Comparison of ENCODE assay signal across 10 cellular contexts in the genomic region with DNA sequence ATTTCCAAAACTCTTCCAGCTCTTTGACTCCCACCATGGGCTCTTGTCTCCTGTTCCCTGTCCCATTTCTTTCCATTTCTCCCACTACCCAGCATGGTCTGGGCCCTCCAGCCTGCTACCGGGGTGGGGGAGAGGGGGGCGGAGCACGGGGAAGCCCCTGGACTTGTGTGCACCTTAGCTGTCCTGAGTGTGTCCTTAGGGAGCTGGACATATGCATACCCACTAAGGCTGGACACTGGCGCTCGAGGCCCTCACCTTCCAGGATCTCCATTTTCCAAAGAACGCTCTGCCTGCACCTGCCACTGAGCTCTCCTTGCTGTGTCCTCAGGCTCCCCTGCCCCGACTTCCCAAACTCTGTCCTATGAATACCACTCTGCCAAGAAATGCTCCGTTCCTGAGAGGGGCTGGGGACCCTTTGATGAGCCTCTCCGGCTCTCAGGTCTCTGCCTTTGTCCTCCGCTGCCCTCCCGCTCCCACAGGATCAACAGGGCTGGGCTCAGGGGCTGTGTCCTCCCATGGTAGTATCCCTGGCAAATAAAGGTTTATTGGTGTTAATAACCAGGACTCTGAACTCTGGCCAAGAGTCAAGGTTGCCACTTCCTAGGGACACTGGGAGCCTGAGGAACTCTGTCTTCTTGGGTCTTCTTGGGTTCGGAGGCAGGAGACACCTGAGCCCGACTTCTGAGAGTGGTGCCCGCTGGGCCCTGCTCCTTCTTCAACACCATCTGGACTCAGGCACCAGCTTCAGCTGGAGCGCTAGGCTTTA. TPM values are rescaled to one million over a fixed set of nuclear protein-coding genes. Genes with fewer than 3 reads are reported as not detected.
A peak's percentile ranks its signal among the peaks of the same experiment; 100 is the strongest.
DNase-seq lines count a peak whose midpoint lies in the region; ATAC-seq, FAIRE-seq and TF ChIP-seq lines count a peak whose summit lies in the region.
"Had no signal": no experiment of that assay in that cellular context is flagged by ENCODE, and none has a peak within 500 bp of the region (broad histone marks: within the 10 kb centered on the region; RNA-seq: fewer than 3 reads in every experiment).

No MANE protein-coding gene starts in this region.

- H3K9me3 Mint-ChIP-seq in activated T-helper 17 cell treated with anti-CD3 and anti-CD28 coated beads, Interleukin-2, amount 50 U/mL, for 72 hours: no peaks in the 10 kb centered on the region
- no peaks in the 10 kb centered on the region for H3K9me3 Mint-ChIP-seq in stimulated activated memory B cell treated with anti-CD40 and anti-IgM and Interleukin-4, amounts not matched to agents 10 μg/mL and 1 μg/mL and 100 μg/mL, for 72 hours

- no peak overlapping the region for H3K27ac ChIP-seq in iPS-20b (ENCODE audit: low read length)
- no peak overlapping the region for H3K27ac ChIP-seq in effector memory CD4-positive, alpha-beta T cell (ENCODE audit: insufficient read depth, low read length, poor library complexity, severe bottlenecking)

- TF ChIP-seq POLR2A in GM12891 (IDR thresholded peaks at IDR 0.05; ENCODE audit: low read depth, low read length) (no peak), H54 (IDR thresholded peaks at IDR 0.05; ENCODE audit: low read depth, low read length) (no peak)

- H3K27me3 Mint-ChIP-seq in activated T-helper 17 cell treated with anti-CD3 and anti-CD28 coated beads, Interleukin-2, amount 50 U/mL, for 72 hours: peaks cover 30% of the 10 kb centered on the region
- H3K27me3 Mint-ChIP-seq in stimulated activated memory B cell treated with anti-CD40 and anti-IgM and Interleukin-4, amounts not matched to agents 10 μg/mL and 1 μg/mL and 100 μg/mL, for 72 hours: peaks cover 45% of the 10 kb centered on the region

- TF ChIP-seq CTCF in HFF-Myc (IDR thresholded peaks at IDR 0.05; ENCODE audit: low read depth, low read length, missing control alignments): no peak

- peak overlapping the region; percentile 52 for H3K4me3 ChIP-seq in HFF-Myc (replicated peaks; ENCODE audit: low read depth, low read length)
- H3K4me3 ChIP-seq in iPS-20b (ENCODE audit: low read length): peak overlapping the region; percentile 68
- no peak overlapping the region for H3K4me3 ChIP-seq in effector memory CD4-positive, alpha-beta T cell (ENCODE audit: insufficient read depth, low read depth, low read length, poor library complexity, severe bottlenecking)

- H3K27ac Mint-ChIP-seq in activated T-helper 17 cell treated with anti-CD3 and anti-CD28 coated beads, Interleukin-2, amount 50 U/mL, for 72 hours: peak overlapping the region; percentile 39
- peak overlapping the region; percentile 74 for H3K27ac Mint-ChIP-seq in stimulated activated memory B cell treated with anti-CD40 and anti-IgM and Interleukin-4, amounts not matched to agents 10 μg/mL and 1 μg/mL and 100 μg/mL, for 72 hours

- DNase-seq in HFF-Myc (ENCODE audit: extremely low read depth, low read depth) (no peak), GM12891 (ENCODE audit: insufficient read length, low spot score) (no peak), RCC 7860 (ENCODE audit: low spot score) (no peak), H54 (ENCODE audit: insufficient read length, low spot score) (no peak)
- no peak for DNase-seq in effector memory CD4-positive, alpha-beta T cell
- DNase-seq: activated gamma-delta T cell, NCI-H446 treated with DMSO at 0.1 percent for 48 hours had no signal

- peaks cover 2% of the 10 kb centered on the region for H3K4me1 ChIP-seq in iPS-20b (ENCODE audit: insufficient read depth, low read length)
- peaks cover 8% of the 10 kb centered on the region for H3K4me1 ChIP-seq in effector memory CD4-positive, alpha-beta T cell (ENCODE audit: control insufficient read depth, insufficient read depth, low read length, poor library complexity, severe bottlenecking)

- no peak overlapping the region for H3K9ac ChIP-seq in iPS-20b (ENCODE audit: low read depth, low read length)

- H3K36me3 Mint-ChIP-seq in activated T-helper 17 cell treated with anti-CD3 and anti-CD28 coated beads, Interleukin-2, amount 50 U/mL, for 72 hours (ENCODE audit: low read depth): no peaks in the 10 kb centered on the region
- no peaks in the 10 kb centered on the region for H3K36me3 Mint-ChIP-seq in stimulated activated memory B cell treated with anti-CD40 and anti-IgM and Interleukin-4, amounts not matched to agents 10 μg/mL and 1 μg/mL and 100 μg/mL, for 72 hours

- peaks cover 76% of the 10 kb centered on the region for H3K27me3 ChIP-seq in iPS-20b (ENCODE audit: insufficient read depth, low read length)
- H3K27me3 ChIP-seq in effector memory CD4-positive, alpha-beta T cell (replicated peaks; ENCODE audit: control insufficient read depth, insufficient read depth, low read length, poor library complexity, severe bottlenecking): peaks cover 23% of the 10 kb centered on the region

- H3K9me3 ChIP-seq in iPS-20b (ENCODE audit: insufficient read depth, low read depth, low read length): no peaks in the 10 kb centered on the region
- no peaks in the 10 kb centered on the region for H3K9me3 ChIP-seq in effector memory CD4-positive, alpha-beta T cell (ENCODE audit: control insufficient read depth, low read length)

- no peaks in the 10 kb centered on the region for H3K36me3 ChIP-seq in iPS-20b (ENCODE audit: insufficient read depth, low read depth, low read length)
- no peaks in the 10 kb centered on the region for H3K36me3 ChIP-seq in effector memory CD4-positive, alpha-beta T cell (ENCODE audit: control insufficient read depth, insufficient read depth, low read length)

- peak overlapping the region; percentile 74 for H3K4me3 Mint-ChIP-seq in activated T-helper 17 cell treated with anti-CD3 and anti-CD28 coated beads, Interleukin-2, amount 50 U/mL, for 72 hours
- peak overlapping the region; percentile 90 for H3K4me3 Mint-ChIP-seq in stimulated activated memory B cell treated with anti-CD40 and anti-IgM and Interleukin-4, amounts not matched to agents 10 μg/mL and 1 μg/mL and 100 μg/mL, for 72 hours

- ATAC-seq in activated T-helper 17 cell treated with anti-CD3 and anti-CD28 coated beads, Interleukin-2, amount 50 U/mL, for 72 hours (replicated peaks): no peak
- no peak for ATAC-seq in stimulated activated memory B cell treated with anti-CD40 and anti-IgM and Interleukin-4, amounts not matched to agents 10 μg/mL and 1 μg/mL and 100 μg/mL, for 72 hours

- H3K4me1 Mint-ChIP-seq in activated T-helper 17 cell treated with anti-CD3 and anti-CD28 coated beads, Interleukin-2, amount 50 U/mL, for 72 hours: no peaks in the 10 kb centered on the region
- H3K4me1 Mint-ChIP-seq in stimulated activated memory B cell treated with anti-CD40 and anti-IgM and Interleukin-4, amounts not matched to agents 10 μg/mL and 1 μg/mL and 100 μg/mL, for 72 hours: peaks cover 20% of the 10 kb centered on the region

- FAIRE-seq in GM12891 (lab: Jason Lieb, UNC): no peak
- FAIRE-seq in RCC 7860 (lab: Jason Lieb, UNC): no peak
- no peak for FAIRE-seq in H54 (lab: Jason Lieb, UNC)

TF ChIP-seq in GM12891, 5 proteins besides CTCF, POLR2A, EP300 and RAD21:
- TF ChIP-seq TAF1 (IDR thresholded peaks at IDR 0.05; ENCODE audit: low read depth, low read length): no peak
- TF ChIP-seq PAX5 (IDR thresholded peaks at IDR 0.05; ENCODE audit: insufficient read depth, low read length, severe bottlenecking): no peak
- no peak for TF ChIP-seq POLR2AphosphoS5 (IDR thresholded peaks at IDR 0.05; ENCODE audit: low read depth, low read length)
- no peak for TF ChIP-seq POU2F2 (IDR thresholded peaks at IDR 0.05; ENCODE audit: low read depth, low read length)
- TF ChIP-seq SPI1 (IDR thresholded peaks at IDR 0.05; ENCODE audit: low read depth, low read length): no peak

RNA-seq across cellular contexts. Expression of a gene that starts 0.8 kb away (rescaled TPM):
- 1 to 10 TPM in 1 of 2 donors, under 1 TPM in 1; 0.54 to 3.4 TPM for total RNA-seq in activated T-helper 17 cell treated with anti-CD3 and anti-CD28 coated beads, Interleukin-2, amount 50 U/mL, for 72 hours
- polyA plus RNA-seq in GM12891 (2012; ENCODE audit: low read depth, missing spikeins): 4.3 TPM

RNA-seq across cellular contexts. Expression of a gene that starts 18.2 kb away (rescaled TPM):
- not detected for total RNA-seq in activated T-helper 17 cell treated with anti-CD3 and anti-CD28 coated beads, Interleukin-2, amount 50 U/mL, for 72 hours
- polyA plus RNA-seq in GM12891 (2012; ENCODE audit: low read depth, missing spikeins): 0.23 TPM

RNA-seq across cellular contexts. Expression of a gene that starts 35.0 kb away (rescaled TPM):
- under 1 TPM; 0.26 to 0.69 TPM for total RNA-seq in activated T-helper 17 cell treated with anti-CD3 and anti-CD28 coated beads, Interleukin-2, amount 50 U/mL, for 72 hours
- 0.39 TPM for polyA plus RNA-seq in GM12891 (2012; ENCODE audit: low read depth, missing spikeins)

RNA-seq across cellular contexts. Expression of a gene that starts 35.2 kb away (rescaled TPM):
- total RNA-seq in activated T-helper 17 cell treated with anti-CD3 and anti-CD28 coated beads, Interleukin-2, amount 50 U/mL, for 72 hours: 100 to 1,000 TPM; 219 to 408 TPM
- polyA plus RNA-seq in GM12891 (2012; ENCODE audit: low read depth, missing spikeins): 499 TPM

RNA-seq across cellular contexts. Expression of a gene that starts 42.2 kb away (rescaled TPM):
- 1 to 10 TPM; 1.8 to 2.9 TPM for total RNA-seq in activated T-helper 17 cell treated with anti-CD3 and anti-CD28 coated beads, Interleukin-2, amount 50 U/mL, for 72 hours
- 0.53 TPM for polyA plus RNA-seq in GM12891 (2012; ENCODE audit: low read depth, missing spikeins)
